ENCODE assay signal across 24 cellular contexts in genomic region chr6:119384444-119384843, GRCh38.
"Had no signal": no experiment of that assay in that cellular context is flagged by ENCODE, and none has a peak within 500 bp of the region (broad histone marks: within the 10 kb centered on the region; RNA-seq: fewer than 3 reads in every experiment).

No MANE protein-coding gene starts in this region.

- H3K4me1 Mint-ChIP-seq: naive thymus-derived CD8-positive, alpha-beta T cell; T-helper 17 cell had no signal

- H3K27ac ChIP-seq: adrenal gland, body of pancreas, colonic mucosa, prostate gland, right atrium auricular region, tibial nerve, VCaP had no signal

- H3K4me1 ChIP-seq: adrenal gland, body of pancreas, colonic mucosa, prostate gland, right atrium auricular region, tibial nerve had no signal

- ATAC-seq: activated naive CD4-positive, alpha-beta T cell treated with anti-CD3 and anti-CD28 coated beads, Interleukin-2, amount 50 U/mL, for 72 hours; body of pancreas; mucosa of descending colon; naive thymus-derived CD8-positive, alpha-beta T cell; T-helper 17 cell had no signal

- H3K9me3 ChIP-seq: body of pancreas, colonic mucosa, mucosa of descending colon, prostate gland had no signal

- H3K27me3 ChIP-seq: adrenal gland, body of pancreas, colonic mucosa, right atrium auricular region, tibial nerve had no signal

- DNase-seq: activated CD4-positive, alpha-beta T cell treated with anti-CD3 and anti-CD28 coated beads, Interleukin-2, amount 50 U/mL, for 1 hour; activated CD4-positive, CD25-positive, alpha-beta regulatory T cell treated with anti-CD3 and anti-CD28 coated beads, Interleukin-2, amount 50 U/mL, for 72 hours; activated CD8-positive, alpha-beta memory T cell treated with anti-CD3 and anti-CD28 coated beads for 24 hours; activated CD8-positive, alpha-beta memory T cell treated with anti-CD3 and anti-CD28 coated beads, Interleukin-2, amount 50 U/mL, for 48 hours; activated effector memory CD4-positive, alpha-beta T cell treated with anti-CD3 and anti-CD28 coated beads, Interleukin-2, amount 50 U/mL, for 16 hours; activated T-cell treated with anti-CD3 and anti-CD28 coated beads, Interleukin-2, amount 50 U/mL, for 48 hours; adrenal gland; body of pancreas; central memory CD4-positive, alpha-beta T cell; colonic mucosa; foreskin melanocyte; mucosa of descending colon; naive thymus-derived CD8-positive, alpha-beta T cell; small intestine; stimulated activated CD4-positive, alpha-beta T cell treated with anti-CD3 and anti-CD28 coated beads, Interleukin-15, amount 100 ng/mL, for 24 hours; stimulated activated CD4-positive, alpha-beta T cell treated with anti-CD3 and anti-CD28 coated beads, Interleukin-2, amount 100 ng/mL, for 48 hours; T-helper 17 cell had no signal

- H3K4me3 ChIP-seq: adrenal gland, body of pancreas, colonic mucosa, mucosa of descending colon, prostate gland, right atrium auricular region, tibial nerve had no signal

- H3K36me3 ChIP-seq: adrenal gland, colonic mucosa, prostate gland, right atrium auricular region had no signal

- H3K27me3 Mint-ChIP-seq: memory B cell; naive thymus-derived CD8-positive, alpha-beta T cell; stimulated activated naive CD8-positive, alpha-beta T cell treated with anti-CD3 and anti-CD28 coated beads, Interleukin-15, Interleukin-2, amounts not matched to agents 100 ng/mL and 50 ng/mL, for 24 hours; T-helper 17 cell had no signal

- H3K4me3 Mint-ChIP-seq: memory B cell; naive thymus-derived CD8-positive, alpha-beta T cell; stimulated activated naive CD8-positive, alpha-beta T cell treated with anti-CD3 and anti-CD28 coated beads, Interleukin-15, Interleukin-2, amounts not matched to agents 100 ng/mL and 50 ng/mL, for 24 hours; T-helper 17 cell had no signal

- H3K27ac Mint-ChIP-seq: activated naive CD4-positive, alpha-beta T cell treated with anti-CD3 and anti-CD28 coated beads, Interleukin-2, amount 50 U/mL, for 72 hours; memory B cell; naive thymus-derived CD8-positive, alpha-beta T cell; stimulated activated naive CD8-positive, alpha-beta T cell treated with anti-CD3 and anti-CD28 coated beads, Interleukin-15, Interleukin-2, amounts not matched to agents 100 ng/mL and 50 ng/mL, for 24 hours; T-helper 17 cell had no signal
